ENCODE assay signal across 23 cellular contexts in genomic region chr1:243322326-243322725, GRCh38.
DNase-seq lines count a peak whose midpoint lies in the region; ATAC-seq, FAIRE-seq and TF ChIP-seq lines count a peak whose summit lies in the region.
"Had no signal": no experiment of that assay in that cellular context is flagged by ENCODE, and none has a peak within 500 bp of the region (broad histone marks: within the 10 kb centered on the region; RNA-seq: fewer than 3 reads in every experiment).

No MANE protein-coding gene starts in this region.

- TF ChIP-seq POLR2A in A549 (IDR thresholded peaks at IDR 0.05; ENCODE audit: low read length) (no peak), K562 (conservative IDR thresholded peaks at IDR 0.05) (no peak)

- in situ Hi-C loops in K562 (cut with MboI) = loop anchor here (10.0 kb wide), 1 partner anchor 868 kb away; no protein-coding TSS in a partner anchor

- H3K9me3 Mint-ChIP-seq in activated naive CD8-positive, alpha-beta T cell treated with anti-CD3 and anti-CD28 coated beads, Interleukin-2, amount 50 U/mL, for 24 hours = no peaks in the 10 kb centered on the region
- H3K9me3 Mint-ChIP-seq: CD4-positive, CD25-positive, alpha-beta regulatory T cell; IgD-negative memory B cell had no signal

- H3K27ac ChIP-seq in A549 (no peak overlapping the region), K562 (ENCODE audit: extremely low read depth, low read depth, low read length) (no peak overlapping the region)
- H3K27ac ChIP-seq: HL-60 had no signal

- no peak overlapping the region for H3K4me2 ChIP-seq in A549
- H3K4me2 ChIP-seq in K562 (ENCODE audit: insufficient read depth, low read length) = no peak overlapping the region

- TF ChIP-seq EP300 in A549 (IDR thresholded peaks at IDR 0.05) = no peak
- no peak for TF ChIP-seq EP300 in K562 (IDR thresholded peaks at IDR 0.05; ENCODE audit: low read length)

- POLR2A ChIA-PET in A549 (lab: Yijun Ruan, JAX) = no interaction called here
- POLR2A ChIA-PET in K562 (lab: Yijun Ruan, JAX) = interaction anchor here (0.6 kb wide), 1 partner anchor 25 kb away, joined by 4 read pairs; no protein-coding TSS in a partner anchor

- H3K4me3 ChIP-seq in A549 (no peak overlapping the region), K562 (no peak overlapping the region), fibroblast of villous mesenchyme (ENCODE audit: low read depth, low read length) (no peak overlapping the region)

- intact Hi-C loops in K562 (cut with micrococcal nuclease) = loop anchor here (10.0 kb wide), 2 partner anchors 398 to 1298 kb away; no protein-coding TSS in a partner anchor

- BruUV-seq in K562 (replicated peaks; lab: Mats Ljungman, UMichigan) = no TSS peak

- H3K9me3 ChIP-seq in A549 (no peaks in the 10 kb centered on the region), K562 (replicated peaks; ENCODE audit: control insufficient read depth, insufficient read depth, low read depth, low read length) (no peaks in the 10 kb centered on the region)
- H3K9me3 ChIP-seq: BE2C, Caco-2 had no signal

- DNase-seq in A549 (ENCODE audit: low read depth in 1 of 2, low spot score in 1 of 2) = no peak
- DNase-seq in D721Med (ENCODE audit: insufficient read length, low spot score) = no peak
- no peak for DNase-seq in K562 (ENCODE audit: extremely low read depth in 1 of 4, low spot score in 3 of 4)
- DNase-seq in fibroblast of villous mesenchyme (ENCODE audit: low read depth) = peak; percentile 24
- DNase-seq in activated naive CD8-positive, alpha-beta T cell treated with anti-CD3 and anti-CD28 coated beads, Interleukin-2, amount 50 U/mL, for 24 hours = no peak
- DNase-seq: ACHN; BE2C; C1 segment of cervical spinal cord; Caco-2; CD4-positive, CD25-positive, alpha-beta regulatory T cell; DMS153; DMS79; GDM1; GOT3; H7; KG1 had no signal

- TF ChIP-seq RAD21 in A549 (conservative IDR thresholded peaks at IDR 0.05 in 1 of 2, IDR thresholded peaks at IDR 0.05 in 1 of 2) (no peak), K562 (CRISPR knock-in tag; conservative IDR thresholded peaks at IDR 0.05 in 1 of 2, IDR thresholded peaks at IDR 0.05 in 1 of 2) (no peak)

- H3K27me3 Mint-ChIP-seq in activated naive CD8-positive, alpha-beta T cell treated with anti-CD3 and anti-CD28 coated beads, Interleukin-2, amount 50 U/mL, for 24 hours = no peaks in the 10 kb centered on the region
- H3K27me3 Mint-ChIP-seq: CD4-positive, CD25-positive, alpha-beta regulatory T cell; IgD-negative memory B cell had no signal

- no peaks in the 10 kb centered on the region for H4K20me1 ChIP-seq in K562 (replicated peaks; ENCODE audit: control insufficient read depth, insufficient read depth, low read length)

- peaks cover 7% of the 10 kb centered on the region for H3K36me3 Mint-ChIP-seq in activated naive CD8-positive, alpha-beta T cell treated with anti-CD3 and anti-CD28 coated beads, Interleukin-2, amount 50 U/mL, for 24 hours (ENCODE audit: low read depth)

- no peak overlapping the region for H2AFZ ChIP-seq in K562 (ENCODE audit: low read depth, low read length)

- no peak for TF ChIP-seq CTCF in A549 (IDR thresholded peaks at IDR 0.05)
- no peak for TF ChIP-seq CTCF in D721Med (IDR thresholded peaks at IDR 0.05; ENCODE audit: insufficient read depth, missing control alignments)
- TF ChIP-seq CTCF in K562 (IDR thresholded peaks at IDR 0.05 in 2 of 3, conservative IDR thresholded peaks at IDR 0.05 in 1 of 3; ENCODE audit: insufficient read depth in 2 of 3, low read depth in 1 of 3, low read length in 3 of 3) = no peak
- no peak for TF ChIP-seq CTCF in fibroblast of villous mesenchyme (IDR thresholded peaks at IDR 0.05; ENCODE audit: insufficient read depth, low read depth, low read length)

- CTCF ChIA-PET in A549 (lab: Yijun Ruan, JAX) (interaction anchor here (1.6 to 3.5 kb wide), 2 partner anchors 66 to 855 kb away, joined by 3 to 13 read pairs; partner anchors contain the start of gene SDCCAG8), K562 (lab: Yijun Ruan, JAX; ENCODE audit: low intra/inter-chr PET ratio) (no interaction called here)

- FAIRE-seq in A549 (lab: Jason Lieb, UNC) (no peak), D721Med (lab: Jason Lieb, UNC) (peak; percentile 21), K562 (lab: Jason Lieb, UNC) (no peak)
- FAIRE-seq: GM12892, GM18507 had no signal

- H3K9ac ChIP-seq in K562 (ENCODE audit: insufficient read depth in 1 of 2, low read depth in 2 of 2, low read length in 2 of 2) = no peak overlapping the region

- H3K36me3 ChIP-seq in K562 (ENCODE audit: control insufficient read depth, insufficient read depth, low read length) = peaks cover 6% of the 10 kb centered on the region; the same call in 2 of the 3 replicates
- H3K36me3 ChIP-seq: BE2C had no signal

- no peaks in the 10 kb centered on the region for H3K27me3 ChIP-seq in K562 (ENCODE audit: control insufficient read depth in 2 of 2, insufficient read depth in 2 of 2, low read length in 2 of 2)
- H3K27me3 ChIP-seq: BE2C had no signal

- no peaks in the 10 kb centered on the region for H3K79me2 ChIP-seq in K562 (ENCODE audit: control insufficient read depth, insufficient read depth, low read length)

- ATAC-seq in A549 (no peak), K562 (0 out of 3 replicates have a peak, but pooled peaks have one; percentile 33), HG02571 (IDR thresholded peaks at IDR 0.05; ENCODE audit: unreplicated experiment) (no peak), HG02884 (IDR thresholded peaks at IDR 0.05; ENCODE audit: unreplicated experiment) (no peak)
- no peak for ATAC-seq in activated naive CD8-positive, alpha-beta T cell treated with anti-CD3 and anti-CD28 coated beads, Interleukin-2, amount 50 U/mL, for 24 hours
- ATAC-seq: HCT116 had no signal

- H3K4me3 Mint-ChIP-seq in activated naive CD8-positive, alpha-beta T cell treated with anti-CD3 and anti-CD28 coated beads, Interleukin-2, amount 50 U/mL, for 24 hours = no peak overlapping the region
- H3K4me3 Mint-ChIP-seq: CD4-positive, CD25-positive, alpha-beta regulatory T cell; IgD-negative memory B cell had no signal

- WGBS in A549 (ENCODE audit: missing lambda C conversion rate) = 69% methylated on average over 3 of the region's 3 CpGs
- 53% methylated on average over 3 of the region's 3 CpGs for WGBS in K562 (ENCODE audit: insufficient coverage, low coverage, missing lambda C conversion rate)

- no peak overlapping the region for H3K27ac Mint-ChIP-seq in activated naive CD8-positive, alpha-beta T cell treated with anti-CD3 and anti-CD28 coated beads, Interleukin-2, amount 50 U/mL, for 24 hours
- H3K27ac Mint-ChIP-seq: IgD-negative memory B cell had no signal

- no peaks in the 10 kb centered on the region for H3K4me1 Mint-ChIP-seq in activated naive CD8-positive, alpha-beta T cell treated with anti-CD3 and anti-CD28 coated beads, Interleukin-2, amount 50 U/mL, for 24 hours

- no peaks in the 10 kb centered on the region for H3K9me1 ChIP-seq in K562 (ENCODE audit: control insufficient read depth, insufficient read depth, low read length)

- H3K4me1 ChIP-seq in A549 = no peaks in the 10 kb centered on the region
- H3K4me1 ChIP-seq in K562 (replicated peaks in 1 of 2; ENCODE audit: control insufficient read depth in 2 of 2, insufficient read depth in 2 of 2, low read length in 2 of 2) = no peaks in the 10 kb centered on the region
- H3K4me1 ChIP-seq: BE2C, Caco-2 had no signal

TF ChIP-seq in A549, 52 proteins besides CTCF, POLR2A, EP300 and RAD21:
- peak; percentile 80 for TF ChIP-seq NFE2L2 (conservative IDR thresholded peaks at IDR 0.05; ENCODE audit: low read length)
- no peak for TF ChIP-seq FOSL2 (IDR thresholded peaks at IDR 0.05)
- no peak for TF ChIP-seq FOSL2 (CRISPR knock-in tag; IDR thresholded peaks at IDR 0.05)

TF ChIP-seq in K562, 482 proteins besides CTCF, POLR2A, EP300 and RAD21 (continues in another document):
- TF ChIP-seq MAFF (IDR thresholded peaks at IDR 0.05; ENCODE audit: low read length) (peak; percentile 47; the same call in 1 of the 2 replicates), ZKSCAN8 (CRISPR knock-in tag; IDR thresholded peaks at IDR 0.05) (no peak), ILK (tag; IDR thresholded peaks at IDR 0.05; ENCODE audit: borderline replicate concordance, low read depth) (no peak), ZNF316 (IDR thresholded peaks at IDR 0.05) (peak; percentile 66), PREB (CRISPR knock-in tag; IDR thresholded peaks at IDR 0.05) (no peak), NFE2L1 (tag; IDR thresholded peaks at IDR 0.05; ENCODE audit: borderline replicate concordance, low read depth) (peak; percentile 66; the same call in 1 of the 2 replicates), MITF (IDR thresholded peaks at IDR 0.05) (no peak), HNRNPLL (IDR thresholded peaks at IDR 0.05; ENCODE audit: low read depth, low read length, poor library complexity, severe bottlenecking) (no peak), HMBOX1 (IDR thresholded peaks at IDR 0.05) (peak; percentile 86), NFXL1 (CRISPR knock-in tag; IDR thresholded peaks at IDR 0.05) (no peak), ZNF507 (tag; conservative IDR thresholded peaks at IDR 0.05) (no peak)
